ENCODE assay signal across 11 cellular contexts in the genomic region with DNA sequence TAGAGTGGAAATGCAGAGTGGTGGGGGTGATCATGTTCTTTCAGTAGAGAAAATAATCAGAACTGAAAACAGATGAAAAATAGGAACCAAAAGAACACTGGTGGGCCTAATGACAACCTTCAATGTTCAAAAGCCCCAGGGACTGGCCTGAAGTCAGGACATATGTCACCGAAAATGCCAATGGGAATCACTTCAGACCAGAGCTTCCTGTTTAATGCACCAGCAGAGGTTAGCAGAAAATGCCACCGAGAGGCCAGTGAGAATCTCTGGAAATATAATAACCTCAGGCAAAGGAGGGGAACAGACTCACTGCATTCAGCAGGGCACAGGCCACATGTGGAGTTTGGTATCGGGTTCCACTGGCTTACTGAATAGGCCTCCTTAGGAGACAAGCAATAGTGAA. TPM values are rescaled to one million over a fixed set of nuclear protein-coding genes. Genes with fewer than 3 reads are reported as not detected.
DNase-seq lines count a peak whose midpoint lies in the region; ATAC-seq, FAIRE-seq and TF ChIP-seq lines count a peak whose summit lies in the region.
"Had no signal": no experiment of that assay in that cellular context is flagged by ENCODE, and none has a peak within 500 bp of the region (broad histone marks: within the 10 kb centered on the region; RNA-seq: fewer than 3 reads in every experiment).

No MANE protein-coding gene starts in this region.

- H4K20me1 ChIP-seq in GM12878 (ENCODE audit: control insufficient read depth, insufficient read depth), result no peaks in the 10 kb centered on the region

- H2AFZ ChIP-seq in GM12878 (ENCODE audit: control insufficient read depth, low read depth, low read length), result peak overlapping the region; percentile 46

- CTCF ChIA-PET in A673 (lab: Charles Lee) (no interaction called here), GM12878 (lab: Yijun Ruan, JAX) (interaction anchor here (1.0 to 6.1 kb wide), 7 partner anchors 9 to 542 kb away, joined by 3 to 48 read pairs (median 5); no protein-coding TSS in a partner anchor)

- H3K36me3 Mint-ChIP-seq in mesothelial cell of epicardium (peaks cover 18% of the 10 kb centered on the region), chondrocyte (ENCODE audit: low read depth) (peaks cover 2% of the 10 kb centered on the region)

- peak; percentile 28 for DNase-seq in A673 (ENCODE audit: low spot score)
- DNase-seq in GM12878 (ENCODE audit: low read depth, low spot score), result no peak
- DNase-seq in anterior cingulate cortex (lab: John Stamatoyannopoulos, UW), result no peak
- DNase-seq in mesothelial cell of epicardium (ENCODE audit: low spot score in 2 of 2, unreplicated experiment in 2 of 2), result no peak
- no peak for DNase-seq in chondrocyte (ENCODE audit: low spot score)
- DNase-seq: IMR-90, NCI-H2227 treated with DMSO at 0.1 percent for 48 hours had no signal

- no peaks in the 10 kb centered on the region for H3K79me2 ChIP-seq in GM12878 (ENCODE audit: control insufficient read depth, insufficient read depth, low read length)

- TF ChIP-seq CTCF in A673 (conservative IDR thresholded peaks at IDR 0.05; ENCODE audit: low read depth, low read length) (no peak), GM12878 (IDR thresholded peaks at IDR 0.05 in 2 of 3, conservative IDR thresholded peaks at IDR 0.05 in 1 of 3; ENCODE audit: control insufficient read depth in 2 of 3, extremely low read depth in 1 of 3, insufficient read depth in 1 of 3, low read depth in 3 of 3, low read length in 3 of 3) (no peak), mesothelial cell of epicardium (IDR thresholded peaks at IDR 0.05; ENCODE audit: unreplicated experiment) (no peak), chondrocyte (IDR thresholded peaks at IDR 0.05) (no peak)

- intact Hi-C loops in A673 (cut with micrococcal nuclease; ENCODE audit: unreplicated experiment) (no loop called here), GM12878 (cut with micrococcal nuclease; ENCODE audit: unreplicated experiment) (no loop called here)

- no peaks in the 10 kb centered on the region for H3K9me3 ChIP-seq in A673 (ENCODE audit: low read depth, low read length, poor library complexity, severe bottlenecking)
- no peaks in the 10 kb centered on the region for H3K9me3 ChIP-seq in GM12878 (replicated peaks; ENCODE audit: control insufficient read depth, insufficient read depth, low read length)

- peak; percentile 44 for FAIRE-seq in GM12878 (lab: Jason Lieb, UNC)
- FAIRE-seq: A204.1 had no signal

- in situ Hi-C loops in GM12878 (cut with MboI), result no loop called here

- 29% methylated on average over 3 of the region's 3 CpGs for WGBS in GM12878 (ENCODE audit: insufficient coverage, insufficient replicate concordance, low lambda C conversion rate, missing lambda C conversion rate)

- H3K4me3 ChIP-seq in A673 (ENCODE audit: low read depth, low read length, poor library complexity, severe bottlenecking) (no peak overlapping the region), GM12878 (no peak overlapping the region)

- H3K27ac Mint-ChIP-seq in mesothelial cell of epicardium, result no peak overlapping the region
- H3K27ac Mint-ChIP-seq in chondrocyte (ENCODE audit: unreplicated experiment), result no peak overlapping the region

- no peaks in the 10 kb centered on the region for H3K4me1 ChIP-seq in A673 (ENCODE audit: insufficient read depth, low read length, poor library complexity, severe bottlenecking)
- peaks cover 21% of the 10 kb centered on the region for H3K4me1 ChIP-seq in GM12878 (ENCODE audit: control insufficient read depth, insufficient read depth, low read length)

- no peak overlapping the region; the same call in 1 of the 2 replicates for H3K9ac ChIP-seq in GM12878 (ENCODE audit: control insufficient read depth, insufficient read depth, low read length)

- SMC1A ChIA-PET in GM12878 (lab: Charles Lee; ENCODE audit: uncharacterized antibody, unreplicated experiment), result interaction anchor here (0.6 to 5.9 kb wide), 12 partner anchors 9 to 472 kb away, joined by 3 to 38 read pairs (median 4); no protein-coding TSS in a partner anchor

- RAD21 ChIA-PET in GM12878 (lab: Charles Lee; ENCODE audit: unreplicated experiment), result interaction anchor here (1.0 to 1.9 kb wide), 5 partner anchors 10 to 87 kb away, joined by 3 to 13 read pairs (median 7); a partner anchor contains a TSS

- ATAC-seq in GM21381 (IDR thresholded peaks at IDR 0.05; ENCODE audit: unreplicated experiment) (peak; percentile 46), HG03108 (IDR thresholded peaks at IDR 0.05; ENCODE audit: unreplicated experiment) (peak; percentile 45), GM12878 (peak; percentile 84), GM21526 (IDR thresholded peaks at IDR 0.05; ENCODE audit: low FRiP score, unreplicated experiment) (no peak)

- peak; percentile 69 to 73; a peak in 2 of 4 replicates for TF ChIP-seq EP300 in GM12878 (IDR thresholded peaks at IDR 0.05; ENCODE audit: borderline replicate concordance in 1 of 2, control insufficient read depth in 1 of 2, low read depth in 2 of 2, low read length in 2 of 2)

- no peak for TF ChIP-seq POLR2A in GM12878 (IDR thresholded peaks at IDR 0.05; ENCODE audit: low read depth, low read length)

- BruUV-seq in A673 (replicated peaks; lab: Mats Ljungman, UMichigan), result no TSS peak
- BruUV-seq in GM12878 (replicated peaks; lab: Mats Ljungman, UMichigan), result no TSS peak

- H3K36me3 ChIP-seq in A673 (ENCODE audit: insufficient read depth, low read length, poor library complexity, severe bottlenecking) (no peaks in the 10 kb centered on the region), GM12878 (ENCODE audit: control insufficient read depth in 2 of 2, insufficient read depth in 2 of 2, low read length in 1 of 2) (no peaks in the 10 kb centered on the region)

- no peaks in the 10 kb centered on the region for H3K27me3 ChIP-seq in A673 (replicated peaks; ENCODE audit: insufficient read depth, low read depth, low read length, poor library complexity)
- H3K27me3 ChIP-seq in GM12878 (replicated peaks in 1 of 2; ENCODE audit: control insufficient read depth in 2 of 2, insufficient read depth in 2 of 2, low read length in 1 of 2), result no peaks in the 10 kb centered on the region

- H3K9me3 Mint-ChIP-seq in mesothelial cell of epicardium (no peaks in the 10 kb centered on the region), chondrocyte (ENCODE audit: low read depth) (no peaks in the 10 kb centered on the region)

- H3K27ac ChIP-seq in A673 (ENCODE audit: low read depth, low read length, poor library complexity, severe bottlenecking) (no peak overlapping the region), GM12878 (ENCODE audit: control insufficient read depth, insufficient read depth) (peak overlapping the region; percentile 66)

- peak overlapping the region; percentile 17 for H3K4me2 ChIP-seq in GM12878 (ENCODE audit: control insufficient read depth, insufficient read depth)

- TF ChIP-seq RAD21 in GM12878 (IDR thresholded peaks at IDR 0.05; ENCODE audit: insufficient read depth, low read depth, low read length), result no peak

- H3K4me3 Mint-ChIP-seq in mesothelial cell of epicardium (no peak overlapping the region), chondrocyte (ENCODE audit: unreplicated experiment) (no peak overlapping the region)

- POLR2A ChIA-PET in A673 (lab: Charles Lee; ENCODE audit: low non-redundant PET), result interaction anchor here (0.6 kb wide), 1 partner anchor 49 kb away, joined by 3 read pairs; no protein-coding TSS in a partner anchor
- POLR2A ChIA-PET in GM12878 (lab: Charles Lee), result interaction anchor here (0.5 to 1.9 kb wide), 6 partner anchors 9 to 82 kb away, joined by 3 to 7 read pairs (median 3); no protein-coding TSS in a partner anchor

- H3K27me3 Mint-ChIP-seq in mesothelial cell of epicardium (ENCODE audit: low read depth) (no peaks in the 10 kb centered on the region), chondrocyte (ENCODE audit: low read depth) (no peaks in the 10 kb centered on the region)

- H3K4me1 Mint-ChIP-seq in mesothelial cell of epicardium (peaks cover 15% of the 10 kb centered on the region), chondrocyte (ENCODE audit: low read depth) (peaks cover 36% of the 10 kb centered on the region)

TF ChIP-seq in GM12878, 131 proteins besides CTCF, POLR2A, EP300 and RAD21 (continues in another document):
- TF ChIP-seq ZNF274 (IDR thresholded peaks at IDR 0.05; ENCODE audit: insufficient read depth, insufficient read length), result no peak
- peak; percentile 57 for TF ChIP-seq CREB1 (IDR thresholded peaks at IDR 0.05; ENCODE audit: low read depth)
- peak; percentile 83 for TF ChIP-seq MEF2B (IDR thresholded peaks at IDR 0.05; ENCODE audit: partially characterized antibody, poor library complexity, severe bottlenecking)
- TF ChIP-seq STAT3 (IDR thresholded peaks at IDR 0.05; ENCODE audit: low read depth, low read length), result no peak
- no peak for TF ChIP-seq TBL1XR1 (IDR thresholded peaks at IDR 0.05; ENCODE audit: low read depth, low read length)

RNA-seq across cellular contexts. Expression of a gene that starts 15.9 kb away (rescaled TPM):
- total RNA-seq in A673 (2021) (8.2 and 9.1 TPM in 2 replicates), GM12878 (2014; rRNA removed) (105 and 127 TPM in 2 replicates), GM12878 (2014; rRNA removed; fragmentation: Illumina TruSeq; extraction: Trizol) (130 and 131 TPM in 2 replicates), GM12878 (2021) (67.7 and 70.4 TPM in 2 replicates), mesothelial cell of epicardium (6.6 to 8.0 TPM (median 7.6 TPM) in 3 replicates), chondrocyte (15.1 to 20.4 TPM (median 19.6 TPM) in 3 replicates)
- total RNA-seq in GM12878 (2013; cell fraction: nucleolus; rRNA removed), result 332 and 350 TPM in 2 replicates
- 53.2 TPM for polyA plus RNA-seq in GM12878 (2011; ENCODE audit: low read depth)
- polyA plus RNA-seq in GM12878 (2011; rRNA removed) (172 and 229 TPM in 2 replicates), GM12878 (2014; fragmentation: Illumina TruSeq; extraction: Trizol) (164 and 219 TPM in 2 replicates), GM12878 (2014; fragmentation: Nextera tagmentation; extraction: Ambion mirVana) (100 to 1,000 TPM; 110 to 125 TPM), GM12878 (2014; rRNA removed) (95.3 and 128 TPM in 2 replicates), GM12878 (2016; fragmentation: Nextera tagmentation; extraction: Ambion mirVana) (100 to 1,000 TPM; 241 to 252 TPM)
- 60.9 and 69.0 TPM in 2 replicates for polyA plus RNA-seq in GM12878 (2011; cell fraction: cytosol; rRNA removed)
- polyA plus RNA-seq in GM12878 (2011; cell fraction: nucleus; rRNA removed), result 101 and 112 TPM in 2 replicates
- polyA plus RNA-seq in GM12878 (2012), result 83.8 and 106 TPM in 2 replicates
- polyA minus RNA-seq in GM12878 (2011; rRNA and poly(A)+ RNA removed), result 56.7 and 124 TPM in 2 replicates
- polyA minus RNA-seq in GM12878 (2011; cell fraction: cytosol; rRNA and poly(A)+ RNA removed), result 24.1 and 29.8 TPM in 2 replicates
- polyA minus RNA-seq in GM12878 (2011; cell fraction: nucleus; rRNA and poly(A)+ RNA removed), result 84.6 and 101 TPM in 2 replicates
